ENCODE assay signal across 29 cellular contexts in the genomic region with DNA sequence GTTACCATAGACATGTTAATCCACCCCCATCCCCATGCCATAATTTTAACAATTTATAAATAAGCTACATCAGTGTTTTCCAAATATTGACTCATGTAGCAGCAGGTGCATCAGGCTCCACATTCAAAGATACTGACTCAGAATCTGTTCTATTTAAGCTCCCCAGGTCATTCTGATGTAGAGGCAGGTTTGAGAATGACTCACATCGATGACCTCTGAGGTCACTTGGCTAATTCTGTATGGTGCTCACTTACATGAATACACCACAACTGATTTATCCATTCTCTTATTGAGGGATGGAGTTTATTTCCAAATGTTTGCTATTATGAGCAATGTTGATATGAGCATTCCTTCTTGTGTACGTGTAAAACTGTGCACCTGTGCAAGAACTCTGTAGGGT.
DNase-seq lines count a peak whose midpoint lies in the region; ATAC-seq and FAIRE-seq lines count a peak whose summit lies in the region.
"Had no signal": no experiment of that assay in that cellular context is flagged by ENCODE, and none has a peak within 500 bp of the region (broad histone marks: within the 10 kb centered on the region; RNA-seq: fewer than 3 reads in every experiment).

No MANE protein-coding gene starts in this region.

- ATAC-seq in HG03097 (IDR thresholded peaks at IDR 0.05; ENCODE audit: low FRiP score, unreplicated experiment): no peak
- ATAC-seq: K562, PC-3, Right ventricle myocardium inferior, SK-N-SH treated with all-trans-retinoic acid at 6 μM for 48 hours, T-helper 17 cell had no signal

- FAIRE-seq in urothelium cell line (lab: Jason Lieb, UNC): no peak
- FAIRE-seq: H54, HTR-8/SVneo, K562 had no signal

- DNase-seq in COLO668 (lab: John Stamatoyannopoulos, UW; ENCODE audit: unreplicated experiment) (peak; percentile 26), NCI-H146 treated with DMSO at 0.1 percent for 48 hours (lab: John Stamatoyannopoulos, UW; ENCODE audit: unreplicated experiment) (peak; percentile 76), NCI-H774 (lab: John Stamatoyannopoulos, UW) (peak; percentile 87), urothelium cell line (ENCODE audit: low spot score) (peak; percentile 54), iPS-NIHi7 (ENCODE audit: extremely low spot score) (no peak)
- DNase-seq in activated T-cell treated with anti-CD3 and anti-CD28 coated beads, Interleukin-2, amount 50 U/mL, for 1 hour: no peak
- DNase-seq: ACHN; BE2C; Calu3; CD8-positive, alpha-beta memory T cell; DMS153; Kasumi-1; MV-4-11; NCI-H1105; NCI-H1694; NCI-H2081 treated with DMSO at 0.1 percent for 48 hours; NCI-H2171 treated with DMSO at 0.1 percent for 48 hours; NCI-H446 treated with DMSO at 0.1 percent for 48 hours; NCI-H526; NK-92 treated with Interleukin-12 subunit alpha and Interleukin-12 subunit beta, amount 100 ng/mL, for 24 hours; PC-3; SJCRH30; T-helper 17 cell had no signal

Comparison
In these comparisons a context has a peak if more than half of its experiments do, and no peak if none do; other contexts are left out.
1. DNase-seq: peak in COLO668 (single experiment), NCI-H146 treated with DMSO at 0.1 percent for 48 hours (single experiment), NCI-H774 (single experiment) and urothelium cell line (single experiment); none in activated T-cell treated with anti-CD3 and anti-CD28 coated beads, Interleukin-2, amount 50 U/mL, for 1 hour (single experiment) and iPS-NIHi7 (single experiment).